Comparison of ENCODE assay signal across 24 cellular contexts in genomic region chr2:160339291-160339690, GRCh38.
DNase-seq lines count a peak whose midpoint lies in the region; ATAC-seq and TF ChIP-seq lines count a peak whose summit lies in the region.
"Had no signal": no experiment of that assay in that cellular context is flagged by ENCODE, and none has a peak within 500 bp of the region (broad histone marks: within the 10 kb centered on the region; RNA-seq: fewer than 3 reads in every experiment).

No MANE protein-coding gene starts in this region.

- no peak for TF ChIP-seq CTCF in chondrocyte (IDR thresholded peaks at IDR 0.05)
- no peak for TF ChIP-seq CTCF in mesothelial cell of epicardium (IDR thresholded peaks at IDR 0.05; ENCODE audit: unreplicated experiment)
- TF ChIP-seq CTCF in PC-3 (conservative IDR thresholded peaks at IDR 0.05; ENCODE audit: low read depth, low read length): no peak

- no peaks in the 10 kb centered on the region for H3F3A ChIP-seq in PC-3 (ENCODE audit: low read length, unreplicated experiment)

- H3K27ac ChIP-seq in PC-3 (ENCODE audit: low read length): no peak overlapping the region
- H3K27ac ChIP-seq: SJCRH30 had no signal

- no peaks in the 10 kb centered on the region for H3K27me3 ChIP-seq in PC-3 (ENCODE audit: low read length)
- H3K27me3 ChIP-seq: SJCRH30, upper lobe of left lung had no signal

- H3K79me2 ChIP-seq in PC-3 (ENCODE audit: low read length): peaks cover 93% of the 10 kb centered on the region

- peaks cover 91% of the 10 kb centered on the region for H3K4me1 Mint-ChIP-seq in activated naive CD4-positive, alpha-beta T cell treated with anti-CD3 and anti-CD28 coated beads, Interleukin-2, amount 50 U/mL, for 24 hours
- H3K4me1 Mint-ChIP-seq in chondrocyte (ENCODE audit: low read depth): peaks cover 85% of the 10 kb centered on the region
- peaks cover 30% of the 10 kb centered on the region for H3K4me1 Mint-ChIP-seq in mesothelial cell of epicardium
- H3K4me1 Mint-ChIP-seq in stimulated activated effector memory CD8-positive, alpha-beta T cell treated with anti-CD3 and anti-CD28 coated beads, Interleukin-12 subunit alpha, Interleukin-12 subunit beta, amount 100 ng/mL, for 72 hours: peaks cover 60% of the 10 kb centered on the region

- H3K36me3 ChIP-seq in PC-3 (ENCODE audit: low read depth, low read length): 0 out of 2 replicates have a peak, but pooled peaks cover 4% of the 10 kb centered on the region
- H3K36me3 ChIP-seq: upper lobe of left lung had no signal

- peaks cover 5% of the 10 kb centered on the region for H3K36me3 Mint-ChIP-seq in activated naive CD4-positive, alpha-beta T cell treated with anti-CD3 and anti-CD28 coated beads, Interleukin-2, amount 50 U/mL, for 24 hours
- H3K36me3 Mint-ChIP-seq in activated naive CD4-positive, alpha-beta T cell treated with anti-CD3 and anti-CD28 coated beads, Interleukin-2, amount 50 U/mL, for 72 hours: no peaks in the 10 kb centered on the region
- H3K36me3 Mint-ChIP-seq in chondrocyte (ENCODE audit: low read depth) (peaks cover 2% of the 10 kb centered on the region), mesothelial cell of epicardium (no peaks in the 10 kb centered on the region)
- H3K36me3 Mint-ChIP-seq in stimulated activated effector memory CD8-positive, alpha-beta T cell treated with anti-CD3 and anti-CD28 coated beads, Interleukin-12 subunit alpha, Interleukin-12 subunit beta, amount 100 ng/mL, for 72 hours: peaks cover 10% of the 10 kb centered on the region

- H2AFZ ChIP-seq in PC-3 (ENCODE audit: low read length): no peak overlapping the region

- POLR2A ChIA-PET in PC-3 (lab: Charles Lee; ENCODE audit: unreplicated experiment): no interaction called here

- H4K20me1 ChIP-seq in PC-3 (ENCODE audit: low read length): no peaks in the 10 kb centered on the region

- peaks cover 28% of the 10 kb centered on the region for H3K4me1 ChIP-seq in PC-3 (ENCODE audit: insufficient read depth, low read length)

- H3K4me3 Mint-ChIP-seq in activated naive CD4-positive, alpha-beta T cell treated with anti-CD3 and anti-CD28 coated beads, Interleukin-2, amount 50 U/mL, for 24 hours: no peak overlapping the region
- H3K4me3 Mint-ChIP-seq in chondrocyte (ENCODE audit: unreplicated experiment) (no peak overlapping the region), mesothelial cell of epicardium (no peak overlapping the region)
- no peak overlapping the region for H3K4me3 Mint-ChIP-seq in stimulated activated effector memory CD8-positive, alpha-beta T cell treated with anti-CD3 and anti-CD28 coated beads, Interleukin-12 subunit alpha, Interleukin-12 subunit beta, amount 100 ng/mL, for 72 hours
- H3K4me3 Mint-ChIP-seq: activated naive CD8-positive, alpha-beta T cell treated with anti-CD3 and anti-CD28 coated beads for 36 hours; activated T-helper 1 cell treated with anti-CD3 and anti-CD28 coated beads, Interleukin-12 subunit alpha, Interleukin-12 subunit beta, Interleukin-2, Interleukin-4 antibody, amounts not matched to agents 30 ng/mL and 10 ng/mL and 1 ng/mL, durations not matched to agents 14 hours and 24 hours and 36 hours; B cell; T-helper 1 cell treated with Interleukin-12 subunit alpha and Interleukin-12 subunit beta and Interleukin-4 antibody, amounts not matched to agents 30 μg/mL and 1 μg/mL, for 36 hours had no signal

- no peak overlapping the region for H3K4me3 ChIP-seq in PC-3 (ENCODE audit: low read length)
- H3K4me3 ChIP-seq: SJCRH30, skin epidermis, upper lobe of left lung had no signal

- H3K9ac ChIP-seq in PC-3 (ENCODE audit: low read length): no peak overlapping the region

- no peak overlapping the region for H3K4me2 ChIP-seq in PC-3 (ENCODE audit: low read length)

- no peaks in the 10 kb centered on the region for H3K9me3 ChIP-seq in PC-3 (ENCODE audit: low read length)
- H3K9me3 ChIP-seq: SJCRH30, upper lobe of left lung had no signal

- H3K9me2 ChIP-seq in PC-3 (replicated peaks; ENCODE audit: low read length): no peaks in the 10 kb centered on the region

- CTCF ChIA-PET in PC-3 (lab: Charles Lee): no interaction called here

- no peaks in the 10 kb centered on the region for H3K27me3 Mint-ChIP-seq in activated naive CD4-positive, alpha-beta T cell treated with anti-CD3 and anti-CD28 coated beads, Interleukin-2, amount 50 U/mL, for 24 hours
- no peaks in the 10 kb centered on the region for H3K27me3 Mint-ChIP-seq in chondrocyte (ENCODE audit: low read depth)
- no peaks in the 10 kb centered on the region for H3K27me3 Mint-ChIP-seq in mesothelial cell of epicardium (ENCODE audit: low read depth)
- H3K27me3 Mint-ChIP-seq: activated naive CD8-positive, alpha-beta T cell treated with anti-CD3 and anti-CD28 coated beads for 36 hours; B cell had no signal

- H3K9me3 Mint-ChIP-seq in activated naive CD4-positive, alpha-beta T cell treated with anti-CD3 and anti-CD28 coated beads, Interleukin-2, amount 50 U/mL, for 24 hours: no peaks in the 10 kb centered on the region
- H3K9me3 Mint-ChIP-seq in activated naive CD4-positive, alpha-beta T cell treated with anti-CD3 and anti-CD28 coated beads, Interleukin-2, amount 50 U/mL, for 72 hours: no peaks in the 10 kb centered on the region
- H3K9me3 Mint-ChIP-seq in chondrocyte (ENCODE audit: low read depth) (no peaks in the 10 kb centered on the region), mesothelial cell of epicardium (no peaks in the 10 kb centered on the region)
- no peaks in the 10 kb centered on the region for H3K9me3 Mint-ChIP-seq in stimulated activated effector memory CD8-positive, alpha-beta T cell treated with anti-CD3 and anti-CD28 coated beads, Interleukin-12 subunit alpha, Interleukin-12 subunit beta, amount 100 ng/mL, for 72 hours
- H3K9me3 Mint-ChIP-seq: activated naive CD8-positive, alpha-beta T cell treated with anti-CD3 and anti-CD28 coated beads for 36 hours; activated T-helper 1 cell treated with anti-CD3 and anti-CD28 coated beads, Interleukin-12 subunit alpha, Interleukin-12 subunit beta, Interleukin-2, Interleukin-4 antibody, amounts not matched to agents 30 ng/mL and 10 ng/mL and 1 ng/mL, durations not matched to agents 14 hours and 24 hours and 36 hours; T-helper 1 cell treated with Interleukin-12 subunit alpha and Interleukin-12 subunit beta and Interleukin-4 antibody, amounts not matched to agents 30 μg/mL and 1 μg/mL, for 36 hours had no signal

- DNase-seq in activated naive CD4-positive, alpha-beta T cell treated with anti-CD3 and anti-CD28 coated beads, Interleukin-2, amount 50 U/mL, for 72 hours (ENCODE audit: low spot score in 2 of 2): no peak
- DNase-seq in chondrocyte (ENCODE audit: low spot score) (no peak), mesothelial cell of epicardium (ENCODE audit: low spot score in 2 of 2, unreplicated experiment in 2 of 2) (no peak), 8988T (no peak), PC-3 (no peak)
- no peak for DNase-seq in stimulated activated effector memory CD8-positive, alpha-beta T cell treated with anti-CD3 and anti-CD28 coated beads, Interleukin-12 subunit alpha, Interleukin-12 subunit beta, amount 100 ng/mL, for 72 hours (ENCODE audit: low spot score in 2 of 2)
- DNase-seq: activated CD4-positive, alpha-beta T cell treated with anti-CD3 and anti-CD28 coated beads for 48 hours; activated naive CD8-positive, alpha-beta T cell treated with anti-CD3 and anti-CD28 coated beads for 36 hours; COR-L47; DMS79 treated with DMSO at 0.1 percent for 48 hours; hypothalamus; Karpas-422; NCI-H1694; NCI-H2171; SJCRH30; stimulated activated CD4-positive, alpha-beta T cell treated with anti-CD3 and anti-CD28 coated beads, Interleukin-1b, Interleukin-23, amount 100 ng/mL, for 48 hours; upper lobe of left lung had no signal

- intact Hi-C loops in PC-3 (cut with micrococcal nuclease): no loop called here

- BruUV-seq in PC-3 (replicated peaks; lab: Mats Ljungman, UMichigan): no TSS peak

- ATAC-seq in activated naive CD4-positive, alpha-beta T cell treated with anti-CD3 and anti-CD28 coated beads, Interleukin-2, amount 50 U/mL, for 72 hours: no peak
- ATAC-seq in stimulated activated effector memory CD8-positive, alpha-beta T cell treated with anti-CD3 and anti-CD28 coated beads, Interleukin-12 subunit alpha, Interleukin-12 subunit beta, amount 100 ng/mL, for 72 hours: no peak
- no peak for ATAC-seq in GM18517 (IDR thresholded peaks at IDR 0.05; ENCODE audit: unreplicated experiment)
- ATAC-seq in PC-3: no peak
- ATAC-seq: Panc1 had no signal

- peak overlapping the region; percentile 23 for H3K27ac Mint-ChIP-seq in activated naive CD4-positive, alpha-beta T cell treated with anti-CD3 and anti-CD28 coated beads, Interleukin-2, amount 50 U/mL, for 24 hours
- H3K27ac Mint-ChIP-seq in activated naive CD4-positive, alpha-beta T cell treated with anti-CD3 and anti-CD28 coated beads, Interleukin-2, amount 50 U/mL, for 72 hours: no peak overlapping the region
- H3K27ac Mint-ChIP-seq in chondrocyte (ENCODE audit: unreplicated experiment) (peak overlapping the region; percentile 71), mesothelial cell of epicardium (peak overlapping the region; percentile 90)
- peak overlapping the region; percentile 16 for H3K27ac Mint-ChIP-seq in stimulated activated effector memory CD8-positive, alpha-beta T cell treated with anti-CD3 and anti-CD28 coated beads, Interleukin-12 subunit alpha, Interleukin-12 subunit beta, amount 100 ng/mL, for 72 hours
- H3K27ac Mint-ChIP-seq: activated naive CD8-positive, alpha-beta T cell treated with anti-CD3 and anti-CD28 coated beads for 36 hours; activated T-helper 1 cell treated with anti-CD3 and anti-CD28 coated beads, Interleukin-12 subunit alpha, Interleukin-12 subunit beta, Interleukin-2, Interleukin-4 antibody, amounts not matched to agents 30 ng/mL and 10 ng/mL and 1 ng/mL, durations not matched to agents 14 hours and 24 hours and 36 hours; B cell; T-helper 1 cell treated with Interleukin-12 subunit alpha and Interleukin-12 subunit beta and Interleukin-4 antibody, amounts not matched to agents 30 μg/mL and 1 μg/mL, for 36 hours had no signal

Comparison
In these comparisons a context has a peak if more than half of its experiments do, and no peak if none do; other contexts are left out.
1. H3K27ac Mint-ChIP-seq: peak in activated naive CD4-positive, alpha-beta T cell treated with anti-CD3 and anti-CD28 coated beads, Interleukin-2, amount 50 U/mL, for 24 hours (single experiment), chondrocyte (single experiment), mesothelial cell of epicardium (single experiment) and stimulated activated effector memory CD8-positive, alpha-beta T cell treated with anti-CD3 and anti-CD28 coated beads, Interleukin-12 subunit alpha, Interleukin-12 subunit beta, amount 100 ng/mL, for 72 hours (single experiment); none in activated naive CD4-positive, alpha-beta T cell treated with anti-CD3 and anti-CD28 coated beads, Interleukin-2, amount 50 U/mL, for 72 hours (0 of 2).